ENCODE assay signal across 25 cellular contexts in the genomic region with DNA sequence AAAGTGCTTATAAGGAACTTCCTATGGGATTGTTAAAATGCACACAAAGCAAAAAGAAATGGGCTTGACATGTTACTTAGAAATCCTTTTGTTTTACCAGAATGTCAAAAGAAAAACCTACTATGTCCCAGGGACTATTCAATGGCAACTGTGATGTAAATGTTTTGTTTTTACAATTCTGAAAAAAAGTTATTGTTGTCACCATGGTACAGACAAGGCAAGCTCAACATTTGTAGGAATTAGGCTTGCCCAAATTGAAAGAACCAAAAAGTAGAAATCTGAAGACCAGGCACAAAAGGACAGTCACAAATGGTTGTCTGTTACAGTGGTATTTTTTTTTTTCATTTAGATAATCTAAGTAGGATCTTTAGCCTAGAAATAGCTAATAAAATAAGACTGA.
DNase-seq lines count a peak whose midpoint lies in the region; ATAC-seq, FAIRE-seq and TF ChIP-seq lines count a peak whose summit lies in the region.
"Had no signal": no experiment of that assay in that cellular context is flagged by ENCODE, and none has a peak within 500 bp of the region (broad histone marks: within the 10 kb centered on the region; RNA-seq: fewer than 3 reads in every experiment).

No MANE protein-coding gene starts in this region.

- CTCF ChIA-PET in HCT116 (lab: Charles Lee) (no interaction called here), PC-3 (lab: Charles Lee) (no interaction called here), endothelial cell of umbilical vein (lab: Charles Lee) (interaction anchor here (1.0 to 1.1 kb wide), 2 partner anchors 11 to 26 kb away, joined by 3 to 4 read pairs; no protein-coding TSS in a partner anchor)

- H3K27me3 ChIP-seq in HCT116 (ENCODE audit: insufficient read depth, low read length) (no peaks in the 10 kb centered on the region), PC-3 (ENCODE audit: low read length) (no peaks in the 10 kb centered on the region), endothelial cell of umbilical vein (ENCODE audit: control insufficient read depth in 2 of 2, insufficient read depth in 2 of 2, low read length in 2 of 2) (no peaks in the 10 kb centered on the region), smooth muscle cell (ENCODE audit: low read depth) (no peaks in the 10 kb centered on the region)

- no peaks in the 10 kb centered on the region for H4K20me1 ChIP-seq in HCT116 (ENCODE audit: insufficient read depth)
- H4K20me1 ChIP-seq in PC-3 (ENCODE audit: low read length): no peaks in the 10 kb centered on the region
- H4K20me1 ChIP-seq in endothelial cell of umbilical vein (replicated peaks; ENCODE audit: control insufficient read depth, extremely low read depth, insufficient read depth, low read length): no peaks in the 10 kb centered on the region
- H4K20me1 ChIP-seq in smooth muscle cell (ENCODE audit: low read depth): no peaks in the 10 kb centered on the region

- H2AFZ ChIP-seq in HCT116 (ENCODE audit: low read depth, low read length, poor library complexity, severe bottlenecking): peak overlapping the region; percentile 84
- no peak overlapping the region; the same call in 1 of the 2 replicates for H2AFZ ChIP-seq in PC-3 (ENCODE audit: low read length)
- H2AFZ ChIP-seq in endothelial cell of umbilical vein (ENCODE audit: low read depth, low read length): no peak overlapping the region
- H2AFZ ChIP-seq in smooth muscle cell (ENCODE audit: low read depth): peak overlapping the region; percentile 37

- TF ChIP-seq RAD21 in HCT116 (IDR thresholded peaks at IDR 0.05; ENCODE audit: low read depth): no peak

- FAIRE-seq in endothelial cell of umbilical vein (lab: Jason Lieb, UNC): peak; percentile 57

- intact Hi-C loops in HCT116 (cut with micrococcal nuclease): no loop called here
- intact Hi-C loops in PC-3 (cut with micrococcal nuclease): no loop called here
- intact Hi-C loops in endothelial cell of umbilical vein (cut with micrococcal nuclease): loop anchor here (5.0 kb wide), 1 partner anchor 1157 kb away; no protein-coding TSS in a partner anchor

- H3K36me3 ChIP-seq in HCT116 (ENCODE audit: control insufficient read depth in 1 of 2, insufficient read depth in 2 of 2, low read length in 2 of 2) (no peaks in the 10 kb centered on the region), PC-3 (ENCODE audit: low read depth, low read length) (no peaks in the 10 kb centered on the region), endothelial cell of umbilical vein (ENCODE audit: control insufficient read depth in 2 of 2, extremely low read depth in 1 of 2, insufficient read depth in 2 of 2, low read length in 2 of 2) (no peaks in the 10 kb centered on the region), smooth muscle cell (ENCODE audit: low read depth) (no peaks in the 10 kb centered on the region)

- H3F3A ChIP-seq in PC-3 (ENCODE audit: low read length, unreplicated experiment): no peaks in the 10 kb centered on the region
- H3F3A ChIP-seq in smooth muscle cell (ENCODE audit: low read depth): no peaks in the 10 kb centered on the region

- H3K27ac ChIP-seq in HCT116 (ENCODE audit: low read depth, low read length) (no peak overlapping the region), PC-3 (ENCODE audit: low read length) (no peak overlapping the region), endothelial cell of umbilical vein (ENCODE audit: insufficient read depth, low read depth, low read length) (no peak overlapping the region), smooth muscle cell (ENCODE audit: low read depth) (peak overlapping the region; percentile 24)
- H3K27ac ChIP-seq: C4-2B had no signal

- no peaks in the 10 kb centered on the region for H3K79me2 ChIP-seq in HCT116 (ENCODE audit: insufficient read depth, low read length)
- no peaks in the 10 kb centered on the region for H3K79me2 ChIP-seq in PC-3 (ENCODE audit: low read length)
- no peaks in the 10 kb centered on the region for H3K79me2 ChIP-seq in endothelial cell of umbilical vein (ENCODE audit: control insufficient read depth, insufficient read depth, low read length)
- no peaks in the 10 kb centered on the region for H3K79me2 ChIP-seq in smooth muscle cell (ENCODE audit: low read depth)

- H3K4me2 ChIP-seq in HCT116 (ENCODE audit: low read length) (no peak overlapping the region), PC-3 (ENCODE audit: low read length) (peak overlapping the region; percentile 41), endothelial cell of umbilical vein (ENCODE audit: insufficient read depth, low read length) (no peak overlapping the region), smooth muscle cell (no peak overlapping the region)

- TF ChIP-seq POLR2A in HCT116 (IDR thresholded peaks at IDR 0.05; ENCODE audit: borderline replicate concordance, extremely low read depth, insufficient read depth, insufficient read length) (no peak), endothelial cell of umbilical vein (IDR thresholded peaks at IDR 0.05; ENCODE audit: low read depth, low read length) (no peak)

- H3K9me2 ChIP-seq in HCT116 (ENCODE audit: insufficient read depth) (no peaks in the 10 kb centered on the region), PC-3 (replicated peaks; ENCODE audit: low read length) (no peaks in the 10 kb centered on the region)

- RAD21 ChIA-PET in HCT116 (lab: Charles Lee; ENCODE audit: low non-redundant PET in 1 of 2, low total read pairs in 2 of 2, uncharacterized antibody in 2 of 2, unreplicated experiment in 2 of 2): no interaction called here

- H3K4me1 ChIP-seq in HCT116 (ENCODE audit: control insufficient read depth in 1 of 2, insufficient read depth in 2 of 2, low read length in 2 of 2): peaks cover 7 to 19% of the 10 kb centered on the region in 2 experiments; a peak in 3 of 4 replicates
- H3K4me1 ChIP-seq in PC-3 (ENCODE audit: insufficient read depth, low read length): peaks cover 19% of the 10 kb centered on the region
- H3K4me1 ChIP-seq in endothelial cell of umbilical vein (ENCODE audit: control insufficient read depth, extremely low read depth, insufficient read depth, low read length): peaks cover 12% of the 10 kb centered on the region
- H3K4me1 ChIP-seq in smooth muscle cell (ENCODE audit: low read depth): peaks cover 9% of the 10 kb centered on the region

- BruUV-seq in HCT116 (replicated peaks; lab: Mats Ljungman, UMichigan): no TSS peak
- BruUV-seq in PC-3 (replicated peaks; lab: Mats Ljungman, UMichigan): no TSS peak
- no TSS peak for BruUV-seq in endothelial cell of umbilical vein (replicated peaks; lab: Mats Ljungman, UMichigan)

- H3K4me3 ChIP-seq in HCT116 (replicated peaks in 1 of 2; ENCODE audit: low read depth in 1 of 2, low read length in 2 of 2) (no peak overlapping the region), PC-3 (ENCODE audit: low read length) (no peak overlapping the region), endothelial cell of umbilical vein (replicated peaks in 1 of 3; ENCODE audit: insufficient read depth in 1 of 3, low read depth in 1 of 3, low read length in 3 of 3) (no peak overlapping the region), smooth muscle cell (no peak overlapping the region)
- H3K4me3 ChIP-seq: GM12878 had no signal

- POLR2A ChIA-PET in HCT116 (lab: Charles Lee) (no interaction called here), PC-3 (lab: Charles Lee; ENCODE audit: unreplicated experiment) (interaction anchor here (0.6 kb wide), 1 partner anchor 21 kb away, joined by 3 read pairs; no protein-coding TSS in a partner anchor), endothelial cell of umbilical vein (lab: Charles Lee) (no interaction called here)

- no peak for DNase-seq in HCT116 (ENCODE audit: low read depth, low spot score)
- DNase-seq in PC-3: no peak
- DNase-seq in endothelial cell of umbilical vein (ENCODE audit: low read depth, low spot score): no peak
- DNase-seq in smooth muscle cell (lab: John Stamatoyannopoulos, UW; ENCODE audit: unreplicated experiment): no peak
- DNase-seq in activated CD4-positive, alpha-beta T cell treated with anti-CD3 and anti-CD28 coated beads for 48 hours: no peak
- DNase-seq: CD8-positive, alpha-beta T cell; DMS 273 treated with DMSO at 0.1 percent for 48 hours; DMS79; EL; GDM1; GOT3; Karpas-422; NCI-H1092 treated with DMSO at 0.1 percent for 48 hours; NCI-H1436; NCI-H187; NCI-H2081 treated with DMSO at 0.1 percent for 48 hours; NCI-H524; NCI-H774; RPMI8226; SHP77; T-cell had no signal

- no peaks in the 10 kb centered on the region for H3K9me3 ChIP-seq in HCT116 (ENCODE audit: control insufficient read depth in 1 of 2, insufficient read depth in 1 of 2, low read depth in 1 of 2, low read length in 2 of 2)
- no peaks in the 10 kb centered on the region for H3K9me3 ChIP-seq in PC-3 (ENCODE audit: low read length)
- no peaks in the 10 kb centered on the region for H3K9me3 ChIP-seq in endothelial cell of umbilical vein (replicated peaks; ENCODE audit: control insufficient read depth, insufficient read depth, low read length)
- H3K9me3 ChIP-seq in smooth muscle cell (replicated peaks; ENCODE audit: low read depth): no peaks in the 10 kb centered on the region

- H3K9ac ChIP-seq in HCT116 (ENCODE audit: low read length): no peak overlapping the region
- H3K9ac ChIP-seq in PC-3 (ENCODE audit: low read length): no peak overlapping the region
- no peak overlapping the region for H3K9ac ChIP-seq in endothelial cell of umbilical vein (replicated peaks; ENCODE audit: extremely low read depth, insufficient read depth, low read length)
- no peak overlapping the region for H3K9ac ChIP-seq in smooth muscle cell (ENCODE audit: low read depth)

- ATAC-seq in HCT116: no peak
- ATAC-seq in PC-3: no peak
- no peak for ATAC-seq in HG02759 (IDR thresholded peaks at IDR 0.05; ENCODE audit: unreplicated experiment)
- ATAC-seq in HG03135 (IDR thresholded peaks at IDR 0.05; ENCODE audit: unreplicated experiment): no peak
- ATAC-seq: CD8-positive, alpha-beta T cell; GM12878; T-cell had no signal

- H3K9me1 ChIP-seq in endothelial cell of umbilical vein (replicated peaks; ENCODE audit: control insufficient read depth, extremely low read depth, insufficient read depth, low read length): no peaks in the 10 kb centered on the region

- dilution Hi-C loops in endothelial cell of umbilical vein (cut with MboI; ENCODE audit: extremely low pct_ligation_motif_present, low sequenced_read_pairs): no loop called here

- TF ChIP-seq CTCF in HCT116 (IDR thresholded peaks at IDR 0.05 in 2 of 3, conservative IDR thresholded peaks at IDR 0.05 in 1 of 3; ENCODE audit: borderline replicate concordance in 1 of 3, insufficient read depth in 1 of 3, low read depth in 2 of 3, low read length in 2 of 3) (no peak), PC-3 (conservative IDR thresholded peaks at IDR 0.05; ENCODE audit: low read depth, low read length) (no peak), endothelial cell of umbilical vein (IDR thresholded peaks at IDR 0.05; ENCODE audit: extremely low read depth in 1 of 2, insufficient read depth in 1 of 2, low read depth in 1 of 2, low read length in 2 of 2) (no peak), smooth muscle cell (IDR thresholded peaks at IDR 0.05; ENCODE audit: borderline replicate concordance, insufficient read depth, poor library complexity, severe bottlenecking) (no peak)

TF ChIP-seq in HCT116, 20 proteins besides CTCF, POLR2A, EP300 and RAD21 (continues in another document):
- no peak for TF ChIP-seq FOSL1 (IDR thresholded peaks at IDR 0.05; ENCODE audit: low read depth)
- no peak for TF ChIP-seq ELF1 (IDR thresholded peaks at IDR 0.05; ENCODE audit: borderline replicate concordance, low read depth)

TF ChIP-seq in endothelial cell of umbilical vein, 7 proteins besides CTCF, POLR2A, EP300 and RAD21 (continues in another document):
- TF ChIP-seq POLR2AphosphoS5 (IDR thresholded peaks at IDR 0.05; ENCODE audit: insufficient read depth, low read depth, low read length): no peak

Comparison
In these comparisons a context has a peak if more than half of its experiments do, and no peak if none do; other contexts are left out.
1. H2AFZ ChIP-seq: peak in HCT116 (single experiment) and smooth muscle cell (single experiment); none in PC-3 (single experiment) and endothelial cell of umbilical vein (single experiment).